24 cellular contexts compared by ENCODE assay signal in the genomic region with DNA sequence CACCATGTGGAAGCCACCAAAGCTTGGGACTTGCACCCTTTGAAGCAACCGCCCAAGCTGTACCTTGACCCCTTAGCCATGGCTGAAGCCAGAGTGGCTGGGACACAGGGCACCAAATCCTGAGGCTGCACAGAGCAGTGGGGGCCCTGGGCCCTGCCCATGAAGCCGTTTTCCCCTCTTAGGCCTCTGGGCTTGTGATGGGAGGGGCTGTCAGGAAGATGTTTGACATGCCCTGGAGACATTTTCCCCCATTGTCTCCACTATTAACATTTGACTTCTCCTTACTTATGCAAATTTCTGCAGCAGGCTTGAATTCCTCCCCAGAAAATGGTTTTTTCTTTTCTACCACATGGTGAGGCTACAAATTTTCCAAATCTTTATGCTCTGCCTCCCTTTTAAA.
"Had no signal": no experiment of that assay in that cellular context is flagged by ENCODE, and none has a peak within 500 bp of the region (broad histone marks: within the 10 kb centered on the region; RNA-seq: fewer than 3 reads in every experiment).

No MANE protein-coding gene starts in this region.

- H3K4me3 ChIP-seq: adrenal gland, K562, SJSA1 had no signal

- H3K9me3 Mint-ChIP-seq: activated CD4-positive, alpha-beta T cell treated with anti-CD3 and anti-CD28 coated beads, Interleukin-2, amount 10 ng/mL, durations not matched to agents 7 days and 5 days had no signal

- H3K4me1 ChIP-seq: adrenal gland, SJSA1 had no signal

- H3K27ac ChIP-seq: adrenal gland, SJSA1 had no signal

- H3K36me3 ChIP-seq: adrenal gland, SJSA1 had no signal

- H3K27me3 Mint-ChIP-seq: activated CD4-positive, alpha-beta memory T cell treated with anti-CD3 and anti-CD28 coated beads for 36 hours; activated CD4-positive, alpha-beta T cell treated with anti-CD3 and anti-CD28 coated beads, Interleukin-2, amount 10 ng/mL, durations not matched to agents 7 days and 5 days had no signal

- H3K36me3 Mint-ChIP-seq: activated CD4-positive, alpha-beta memory T cell treated with anti-CD3 and anti-CD28 coated beads for 36 hours; activated naive CD8-positive, alpha-beta T cell treated with anti-CD3 and anti-CD28 coated beads, Interleukin-2, amount 10 ng/mL, durations not matched to agents 7 days and 5 days had no signal

- ATAC-seq: K562, PC-3, SK-N-SH treated with all-trans-retinoic acid at 6 μM for 48 hours had no signal

- H3K9me3 ChIP-seq: adrenal gland, SJSA1 had no signal

- H3K27ac Mint-ChIP-seq: activated CD4-positive, alpha-beta memory T cell treated with anti-CD3 and anti-CD28 coated beads for 36 hours; activated CD4-positive, alpha-beta T cell treated with anti-CD3 and anti-CD28 coated beads, Interleukin-2, amount 10 ng/mL, durations not matched to agents 7 days and 5 days; activated naive CD8-positive, alpha-beta T cell treated with anti-CD3 and anti-CD28 coated beads, Interleukin-2, amount 10 ng/mL, durations not matched to agents 7 days and 5 days; T-helper 1 cell treated with Interleukin-12 subunit alpha and Interleukin-12 subunit beta and Interleukin-4 antibody, amounts not matched to agents 30 μg/mL and 1 μg/mL, for 36 hours had no signal

- DNase-seq: activated CD4-positive, alpha-beta memory T cell treated with anti-CD3 and anti-CD28 coated beads for 36 hours; activated CD4-positive, alpha-beta T cell treated with anti-CD3 and anti-CD28 coated beads for 1 hour; activated CD4-positive, alpha-beta T cell treated with anti-CD3 and anti-CD28 coated beads, Interleukin-2, amount 10 ng/mL, durations not matched to agents 7 days and 5 days; activated CD8-positive, alpha-beta memory T cell treated with anti-CD3 and anti-CD28 coated beads for 24 hours; activated naive CD4-positive, alpha-beta T cell treated with anti-CD3 and anti-CD28 coated beads, Interleukin-2, amount 50 U/mL, for 16 hours; activated naive CD8-positive, alpha-beta T cell treated with anti-CD3 and anti-CD28 coated beads, Interleukin-2, amount 10 ng/mL, durations not matched to agents 7 days and 5 days; adrenal gland; anterior cingulate cortex; Karpas-422; MM.1S; NCI-H1105; NCI-H1436; NCI-H1694 treated with DMSO at 0.1 percent for 48 hours; NCI-H2029 treated with DMSO at 0.1 percent for 48 hours; NCI-H345; NCI-H510A; NCI-H526 treated with DMSO at 0.1 percent for 48 hours; NCI-H82; PC-3; SHP77 had no signal

- H3K4me1 Mint-ChIP-seq: activated CD4-positive, alpha-beta T cell treated with anti-CD3 and anti-CD28 coated beads, Interleukin-2, amount 10 ng/mL, durations not matched to agents 7 days and 5 days; activated naive CD8-positive, alpha-beta T cell treated with anti-CD3 and anti-CD28 coated beads, Interleukin-2, amount 10 ng/mL, durations not matched to agents 7 days and 5 days had no signal

- H3K4me3 Mint-ChIP-seq: activated CD4-positive, alpha-beta memory T cell treated with anti-CD3 and anti-CD28 coated beads for 36 hours; activated CD4-positive, alpha-beta T cell treated with anti-CD3 and anti-CD28 coated beads, Interleukin-2, amount 10 ng/mL, durations not matched to agents 7 days and 5 days; activated naive CD8-positive, alpha-beta T cell treated with anti-CD3 and anti-CD28 coated beads, Interleukin-2, amount 10 ng/mL, durations not matched to agents 7 days and 5 days; T-helper 1 cell treated with Interleukin-12 subunit alpha and Interleukin-12 subunit beta and Interleukin-4 antibody, amounts not matched to agents 30 μg/mL and 1 μg/mL, for 36 hours had no signal

- H3K27me3 ChIP-seq: adrenal gland, SJSA1 had no signal
